In genomic region chr9:134459573-134459972, GRCh38 we compare ENCODE assay signal across 27 cellular contexts.
"Had no signal": no experiment of that assay in that cellular context is flagged by ENCODE, and none has a peak within 500 bp of the region (broad histone marks: within the 10 kb centered on the region; RNA-seq: fewer than 3 reads in every experiment).

No MANE protein-coding gene starts in this region.

- H3K27me3 ChIP-seq: colonic mucosa, sigmoid colon, tibial nerve, upper lobe of right lung, uterus had no signal

- H3K4me1 Mint-ChIP-seq: endodermal cell had no signal

- H3K4me3 ChIP-seq: colonic mucosa, gastrocnemius medialis, lung, mucosa of descending colon, sigmoid colon, thoracic aorta, tibial nerve, upper lobe of right lung, uterus had no signal

- H3K36me3 ChIP-seq: colonic mucosa, gastrocnemius medialis, sigmoid colon, thoracic aorta, tibial nerve, upper lobe of right lung, uterus had no signal

- H3K27me3 Mint-ChIP-seq: natural killer cell treated with Interleukin-12 subunit alpha and Interleukin-12 subunit beta and Interleukin-15 and Interleukin-18, amount 100 ng/mL, for 72 hours; progenitor cell of endocrine pancreas; stimulated activated naive CD8-positive, alpha-beta T cell treated with anti-CD3 and anti-CD28 coated beads, Interleukin-15, Interleukin-2, amounts not matched to agents 100 ng/mL and 50 ng/mL, for 24 hours had no signal

- H3K36me3 Mint-ChIP-seq: memory B cell; mesothelial cell of epicardium; naive B cell; natural killer cell treated with Interleukin-12 subunit alpha and Interleukin-12 subunit beta and Interleukin-15 and Interleukin-18, amount 100 ng/mL, for 72 hours; stimulated activated naive B cell treated with anti-CD40 and anti-IgM and Interleukin-4, amounts not matched to agents 10 μg/mL and 1 μg/mL and 100 μg/mL, for 72 hours had no signal

- ATAC-seq: esophagus mucosa; gastrocnemius medialis; left ventricle myocardium superior; mucosa of descending colon; natural killer cell treated with Interleukin-12 subunit alpha and Interleukin-12 subunit beta and Interleukin-15 and Interleukin-18, amount 100 ng/mL, for 72 hours; stimulated activated naive B cell treated with anti-CD40 and anti-IgM and Interleukin-4, amounts not matched to agents 10 μg/mL and 1 μg/mL and 100 μg/mL, for 72 hours had no signal

- H3K9ac ChIP-seq: parathyroid adenoma had no signal

- H3K27ac Mint-ChIP-seq: dendritic cell treated with granulocyte-macrophage colony-stimulating factor and Interleukin-4, amounts not matched to agents 40 ng/mL and 50 ng/mL, for 4 days; endodermal cell; memory B cell; mesothelial cell of epicardium; natural killer cell treated with Interleukin-12 subunit alpha and Interleukin-12 subunit beta and Interleukin-15 and Interleukin-18, amount 100 ng/mL, for 72 hours; progenitor cell of endocrine pancreas; stimulated activated naive B cell treated with anti-CD40 and anti-IgM and Interleukin-4, amounts not matched to agents 10 μg/mL and 1 μg/mL and 100 μg/mL, for 72 hours; stimulated activated naive CD8-positive, alpha-beta T cell treated with anti-CD3 and anti-CD28 coated beads, Interleukin-15, Interleukin-2, amounts not matched to agents 100 ng/mL and 50 ng/mL, for 24 hours had no signal

- H3K9me3 Mint-ChIP-seq: dendritic cell treated with granulocyte-macrophage colony-stimulating factor and Interleukin-4, amounts not matched to agents 40 ng/mL and 50 ng/mL, for 4 days; endodermal cell; memory B cell; mesothelial cell of epicardium; naive B cell; natural killer cell treated with Interleukin-12 subunit alpha and Interleukin-12 subunit beta and Interleukin-15 and Interleukin-18, amount 100 ng/mL, for 72 hours; neural crest cell; stimulated activated naive CD8-positive, alpha-beta T cell treated with anti-CD3 and anti-CD28 coated beads, Interleukin-15, Interleukin-2, amounts not matched to agents 100 ng/mL and 50 ng/mL, for 24 hours had no signal

- FAIRE-seq: keratinocyte had no signal

- H3K27ac ChIP-seq: colonic mucosa, epithelial cell of prostate, gastrocnemius medialis, parathyroid adenoma, upper lobe of right lung had no signal

- DNase-seq: colonic mucosa; effector CD8-positive, alpha-beta T cell; endodermal cell; gastrocnemius medialis; naive B cell; sigmoid colon; stimulated activated CD4-positive, alpha-beta T cell treated with anti-CD3 and anti-CD28 coated beads, Interleukin-15, amount 100 ng/mL, for 24 hours; stimulated activated CD4-positive, alpha-beta T cell treated with anti-CD3 and anti-CD28 coated beads, Interleukin-2, amount 100 ng/mL, for 48 hours; stimulated activated naive B cell treated with anti-CD40 and anti-IgM and Interleukin-4, amounts not matched to agents 10 μg/mL and 1 μg/mL and 100 μg/mL, for 72 hours; uterus had no signal

- H2AFZ ChIP-seq: parathyroid adenoma had no signal

- H3K9me3 ChIP-seq: colonic mucosa, gastrocnemius medialis, mucosa of descending colon, thoracic aorta, upper lobe of right lung, uterus had no signal

- H3K4me1 ChIP-seq: parathyroid adenoma had no signal

- H3K4me3 Mint-ChIP-seq: dendritic cell treated with granulocyte-macrophage colony-stimulating factor and Interleukin-4, amounts not matched to agents 40 ng/mL and 50 ng/mL, for 4 days; endodermal cell; memory B cell; mesothelial cell of epicardium; natural killer cell treated with Interleukin-12 subunit alpha and Interleukin-12 subunit beta and Interleukin-15 and Interleukin-18, amount 100 ng/mL, for 72 hours; neural crest cell; stimulated activated naive B cell treated with anti-CD40 and anti-IgM and Interleukin-4, amounts not matched to agents 10 μg/mL and 1 μg/mL and 100 μg/mL, for 72 hours; stimulated activated naive CD8-positive, alpha-beta T cell treated with anti-CD3 and anti-CD28 coated beads, Interleukin-15, Interleukin-2, amounts not matched to agents 100 ng/mL and 50 ng/mL, for 24 hours had no signal

- H3K79me2 ChIP-seq: parathyroid adenoma had no signal
